Comparison of ENCODE assay signal across 2 cellular contexts in the genomic region with DNA sequence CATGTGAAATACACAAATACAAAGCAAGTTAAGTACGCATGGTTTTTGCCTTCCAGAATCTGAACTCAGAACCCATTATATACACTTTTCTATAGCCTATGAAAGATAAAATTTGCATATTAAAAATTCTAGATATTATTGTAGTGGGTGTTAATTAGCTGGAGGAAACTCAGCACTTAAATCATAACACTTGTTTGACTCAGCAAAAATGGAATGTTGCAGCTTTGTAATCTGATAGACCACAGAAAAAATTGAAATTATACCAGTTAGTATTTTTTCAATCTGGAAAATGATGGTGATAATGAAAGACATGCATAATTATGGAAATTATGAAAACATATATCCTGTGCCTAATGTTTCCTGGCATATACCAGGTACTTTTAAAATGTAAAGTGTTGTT.
TF ChIP-seq lines count a peak whose summit lies in the region.

No MANE protein-coding gene starts in this region.

TF ChIP-seq in HepG2, 621 proteins besides CTCF, POLR2A, EP300 and RAD21:
- TF ChIP-seq MAFK (conservative IDR thresholded peaks at IDR 0.05 in 1 of 2, IDR thresholded peaks at IDR 0.05 in 1 of 2; ENCODE audit: low read length in 2 of 2) = peak; percentile 23 to 65; a peak in 2 of 4 replicates
- TF ChIP-seq, protein P1, sequence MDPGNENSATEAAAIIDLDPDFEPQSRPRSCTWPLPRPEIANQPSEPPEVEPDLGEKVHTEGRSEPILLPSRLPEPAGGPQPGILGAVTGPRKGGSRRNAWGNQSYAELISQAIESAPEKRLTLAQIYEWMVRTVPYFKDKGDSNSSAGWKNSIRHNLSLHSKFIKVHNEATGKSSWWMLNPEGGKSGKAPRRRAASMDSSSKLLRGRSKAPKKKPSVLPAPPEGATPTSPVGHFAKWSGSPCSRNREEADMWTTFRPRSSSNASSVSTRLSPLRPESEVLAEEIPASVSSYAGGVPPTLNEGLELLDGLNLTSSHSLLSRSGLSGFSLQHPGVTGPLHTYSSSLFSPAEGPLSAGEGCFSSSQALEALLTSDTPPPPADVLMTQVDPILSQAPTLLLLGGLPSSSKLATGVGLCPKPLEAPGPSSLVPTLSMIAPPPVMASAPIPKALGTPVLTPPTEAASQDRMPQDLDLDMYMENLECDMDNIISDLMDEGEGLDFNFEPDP (CRISPR knock-in tag; conservative IDR thresholded peaks at IDR 0.05) = no peak
- no peak for TF ChIP-seq SNRNP70 (IDR thresholded peaks at IDR 0.05; ENCODE audit: low read depth, low read length)
- peak; percentile 45; the same call in 1 of the 2 replicates for TF ChIP-seq MAFF (IDR thresholded peaks at IDR 0.05; ENCODE audit: low read depth, low read length)
- TF ChIP-seq ZGPAT (CRISPR knock-in tag; IDR thresholded peaks at IDR 0.05) = no peak

TF ChIP-seq in IMR-90, 13 proteins besides CTCF, POLR2A, EP300 and RAD21 (continued from another document):
- no peak for TF ChIP-seq USF2 (IDR thresholded peaks at IDR 0.05; ENCODE audit: low read depth, low read length)
- no peak for TF ChIP-seq CHD1 (IDR thresholded peaks at IDR 0.05; ENCODE audit: low read depth, low read length)
TF ChIP-seq in IMR-90: peak in this region for 1.
